8 cellular contexts compared by ENCODE assay signal in genomic region chr1:193104496-193104905, GRCh38. TPM values are rescaled to one million over a fixed set of nuclear protein-coding genes. Genes with fewer than 3 reads are reported as not detected.
DNase-seq lines count a peak whose midpoint lies in the region; ATAC-seq and TF ChIP-seq lines count a peak whose summit lies in the region.

No MANE protein-coding gene starts in this region.

- H3K9ac ChIP-seq in iPS-18a (ENCODE audit: low read length): peak overlapping the region; percentile 63

- H3K27ac ChIP-seq in RWPE2 (ENCODE audit: poor library complexity, severe bottlenecking) (peak overlapping the region; percentile 82), brain microvascular endothelial cell (peak overlapping the region; percentile 93), iPS-18a (ENCODE audit: low read length) (no peak overlapping the region)

- peaks cover 8% of the 10 kb centered on the region for H3K4me1 ChIP-seq in RWPE2 (ENCODE audit: insufficient read depth, poor library complexity, severe bottlenecking)
- H3K4me1 ChIP-seq in iPS-18a (ENCODE audit: control insufficient read depth, low read depth, low read length): no peaks in the 10 kb centered on the region

- DNase-seq in DMS153 treated with DMSO at 0.1 percent for 48 hours (lab: John Stamatoyannopoulos, UW; ENCODE audit: unreplicated experiment) (peak; percentile 85), RWPE2 (ENCODE audit: low spot score) (no peak), brain microvascular endothelial cell (peak; percentile 34), sciatic nerve (ENCODE audit: low spot score) (peak; percentile 69)

- in situ Hi-C loops in brain microvascular endothelial cell (cut with HindIII; ENCODE audit: low pct_ligation_motif_present, low sequenced_read_pairs): no loop called here

- H3K9me3 ChIP-seq in RWPE2 (ENCODE audit: severe bottlenecking): no peaks in the 10 kb centered on the region
- no peaks in the 10 kb centered on the region for H3K9me3 ChIP-seq in iPS-18a (ENCODE audit: control insufficient read depth, low read depth, low read length)

- H3K4me3 ChIP-seq in RWPE2 (ENCODE audit: severe bottlenecking) (peak overlapping the region; percentile 77), brain microvascular endothelial cell (ENCODE audit: low read depth, low read length) (peak overlapping the region; percentile 78), iPS-18a (ENCODE audit: low read length) (peak overlapping the region; percentile 90)

- intact Hi-C loops in sciatic nerve (cut with DNase I): loop anchor here (5.0 kb wide), 1 partner anchor 47 kb away; the partner anchor contains the start of genes RO60 and UCHL5

- H3K27me3 ChIP-seq in RWPE2 (ENCODE audit: insufficient read depth, poor library complexity, severe bottlenecking) (no peaks in the 10 kb centered on the region), brain microvascular endothelial cell (replicated peaks) (no peaks in the 10 kb centered on the region), iPS-18a (ENCODE audit: control insufficient read depth, insufficient read depth, low read length) (peaks cover 16% of the 10 kb centered on the region)

- H3K36me3 ChIP-seq in RWPE2 (ENCODE audit: low read depth) (peaks cover 19% of the 10 kb centered on the region), brain microvascular endothelial cell (replicated peaks) (peaks cover 7% of the 10 kb centered on the region), iPS-18a (ENCODE audit: control insufficient read depth, low read depth, low read length) (no peaks in the 10 kb centered on the region)

- TF ChIP-seq CTCF in RWPE2 (IDR thresholded peaks at IDR 0.05; ENCODE audit: poor library complexity, severe bottlenecking): no peak
- TF ChIP-seq CTCF in brain microvascular endothelial cell (IDR thresholded peaks at IDR 0.05; ENCODE audit: low read depth, low read length, missing control alignments): peak; percentile 11

- peak; percentile 36 for ATAC-seq in GM19372 (IDR thresholded peaks at IDR 0.05; ENCODE audit: low read depth, unreplicated experiment)
- peak; percentile 30 for ATAC-seq in HG03378 (IDR thresholded peaks at IDR 0.05; ENCODE audit: unreplicated experiment)
- ATAC-seq in RWPE2 (ENCODE audit: low read depth): peak; percentile 40
- ATAC-seq in sciatic nerve: peak; percentile 70
- no peak for ATAC-seq in HG03565 (IDR thresholded peaks at IDR 0.05; ENCODE audit: unreplicated experiment)

RNA-seq across cellular contexts. Expression of gene GLRX2, which starts 0.7 kb away (rescaled TPM):
- 16.0 TPM for total RNA-seq in sciatic nerve

RNA-seq across cellular contexts. Expression of gene CDC73, which starts 17.3 kb away (rescaled TPM):
- total RNA-seq in sciatic nerve: 83.1 TPM

RNA-seq across cellular contexts. Expression of gene RO60, which starts 45.1 kb away (rescaled TPM):
- 84.8 TPM for total RNA-seq in sciatic nerve

RNA-seq across cellular contexts. Expression of gene UCHL5, which starts 45.3 kb away (rescaled TPM):
- 34.0 TPM for total RNA-seq in sciatic nerve
